Comparison of ENCODE assay signal across 4 cellular contexts in genomic region chr16:24833352-24833751, GRCh38. TPM values are rescaled to one million over a fixed set of nuclear protein-coding genes. Genes with fewer than 3 reads are reported as not detected.
"Had no signal": no experiment of that assay in that cellular context is flagged by ENCODE, and none has a peak within 500 bp of the region (broad histone marks: within the 10 kb centered on the region; RNA-seq: fewer than 3 reads in every experiment).

No MANE protein-coding gene starts in this region.

- DNase-seq: GDM1, GF-D8 had no signal

- H3K4me3 ChIP-seq: GM12878 had no signal

RNA-seq across cellular contexts. Expression of gene SLC5A11, which starts 12.4 kb away (rescaled TPM):
- total RNA-seq: G401, GM12878 had no signal
